In genomic region chr11:115623021-115623451, GRCh38 we compare ENCODE assay signal across 11 cellular contexts.
A peak's percentile ranks its signal among the peaks of the same experiment; 100 is the strongest.
DNase-seq lines count a peak whose midpoint lies in the region; ATAC-seq, FAIRE-seq and TF ChIP-seq lines count a peak whose summit lies in the region.
"Had no signal": no experiment of that assay in that cellular context is flagged by ENCODE, and none has a peak within 500 bp of the region (broad histone marks: within the 10 kb centered on the region; RNA-seq: fewer than 3 reads in every experiment).

No MANE protein-coding gene starts in this region.

- DNase-seq in A172 (ENCODE audit: low spot score), result peak; percentile 74
- peak; percentile 67 to 86 for DNase-seq in SHP77 (lab: John Stamatoyannopoulos, UW)
- DNase-seq in fibroblast of peridontal ligament (ENCODE audit: extremely low read depth), result peak; percentile 96
- peak; percentile 77 for DNase-seq in mucosa of gallbladder (ENCODE audit: low spot score)
- no peak for DNase-seq in D721Med (ENCODE audit: insufficient read length, low spot score)
- no peak for DNase-seq in GM13976 (ENCODE audit: low spot score)
- DNase-seq: PC-9 had no signal

- no peak for FAIRE-seq in D721Med (lab: Jason Lieb, UNC)
- FAIRE-seq: A204.1 had no signal

- ATAC-seq in GM21528 (IDR thresholded peaks at IDR 0.05; ENCODE audit: low FRiP score, unreplicated experiment), result no peak
- no peak for ATAC-seq in GM18520 (IDR thresholded peaks at IDR 0.05; ENCODE audit: unreplicated experiment)
- ATAC-seq: activated T-helper 17 cell treated with anti-CD3 and anti-CD28 coated beads, Interleukin-2, amount 50 U/mL, for 72 hours had no signal

- in situ Hi-C loops in GM13976 (cut with MboI; ENCODE audit: low sequenced_read_pairs, unreplicated experiment), result no loop called here

- no peak for TF ChIP-seq CTCF in D721Med (IDR thresholded peaks at IDR 0.05; ENCODE audit: insufficient read depth, missing control alignments)
- TF ChIP-seq CTCF in GM13976 (IDR thresholded peaks at IDR 0.05; ENCODE audit: borderline replicate concordance, control extremely low read depth, extremely low read depth, insufficient read depth, missing control alignments), result no peak

Comparison
In these comparisons a context has a peak if more than half of its experiments do, and no peak if none do; other contexts are left out.
1. DNase-seq: peak in A172 (single experiment), SHP77 (2 of 2), fibroblast of peridontal ligament (single experiment) and mucosa of gallbladder (single experiment); none in D721Med (single experiment) and GM13976 (single experiment).